ENCODE assay signal across 11 cellular contexts in genomic region chr6:165834613-165835259, GRCh38.
DNase-seq lines count a peak whose midpoint lies in the region; ATAC-seq and TF ChIP-seq lines count a peak whose summit lies in the region.
"Had no signal": no experiment of that assay in that cellular context is flagged by ENCODE, and none has a peak within 500 bp of the region (broad histone marks: within the 10 kb centered on the region; RNA-seq: fewer than 3 reads in every experiment).

No MANE protein-coding gene starts in this region.

- 33% methylated on average over 10 of the region's 11 CpGs for WGBS in prostate gland

- intact Hi-C loops in prostate gland (cut with DNase I) = no loop called here

- no peak overlapping the region for H3K4me3 ChIP-seq in prostate gland
- H3K4me3 ChIP-seq: gastroesophageal sphincter had no signal

- peak overlapping the region in 1 of 2 donors; percentile 22 for H3K27ac ChIP-seq in prostate gland
- H3K27ac ChIP-seq: gastroesophageal sphincter had no signal

- H3K36me3 ChIP-seq in prostate gland = no peaks in the 10 kb centered on the region
- H3K36me3 ChIP-seq: gastroesophageal sphincter had no signal

- no peak for TF ChIP-seq CTCF in prostate gland (IDR thresholded peaks at IDR 0.05)

- ATAC-seq in esophagus mucosa (peak; percentile 44), HG03039 (IDR thresholded peaks at IDR 0.05; ENCODE audit: unreplicated experiment) (no peak), GM21529 (IDR thresholded peaks at IDR 0.05; ENCODE audit: unreplicated experiment) (no peak)
- ATAC-seq: activated CD8-positive, alpha-beta T cell treated with anti-CD3 and anti-CD28 coated beads for 36 hours; gastroesophageal sphincter had no signal

- DNase-seq in Daoy (ENCODE audit: low read depth) = peak; percentile 69
- DNase-seq in NCI-H748 (lab: John Stamatoyannopoulos, UW; ENCODE audit: unreplicated experiment) = peak; percentile 71
- peak; percentile 97 for DNase-seq in prostate gland (ENCODE audit: low spot score)
- DNase-seq in NOMO-1 treated with dmso at 0.1 percent for 144 hours (lab: John Stamatoyannopoulos, UW; ENCODE audit: unreplicated experiment) = no peak
- DNase-seq in stimulated activated CD4-positive, alpha-beta T cell treated with anti-CD3 and anti-CD28 coated beads, Interleukin-4, amount 100 ng/mL, for 4 hours = no peak
- DNase-seq: activated CD8-positive, alpha-beta T cell treated with anti-CD3 and anti-CD28 coated beads for 36 hours; KG1 had no signal

- TF ChIP-seq POLR2A in prostate gland (IDR thresholded peaks at IDR 0.05) = no peak

- no peaks in the 10 kb centered on the region for H3K27me3 ChIP-seq in prostate gland (replicated peaks; ENCODE audit: insufficient read depth)

- H3K4me1 ChIP-seq in prostate gland (replicated peaks) = no peaks in the 10 kb centered on the region

- no peaks in the 10 kb centered on the region for H3K9me3 ChIP-seq in prostate gland
- H3K9me3 ChIP-seq: gastroesophageal sphincter had no signal

Comparison
In these comparisons a context has a peak if more than half of its experiments do, and no peak if none do; other contexts are left out.
1. DNase-seq: peak in Daoy (single experiment), NCI-H748 (single experiment) and prostate gland (single experiment); none in NOMO-1 treated with dmso at 0.1 percent for 144 hours (single experiment) and stimulated activated CD4-positive, alpha-beta T cell treated with anti-CD3 and anti-CD28 coated beads, Interleukin-4, amount 100 ng/mL, for 4 hours (0 of 2).